ENCODE assay signal across 20 cellular contexts in genomic region chr16:23498863-23499262, GRCh38. TPM values are rescaled to one million over a fixed set of nuclear protein-coding genes. Genes with fewer than 3 reads are reported as not detected.
DNase-seq lines count a peak whose midpoint lies in the region; ATAC-seq and TF ChIP-seq lines count a peak whose summit lies in the region.
"Had no signal": no experiment of that assay in that cellular context is flagged by ENCODE, and none has a peak within 500 bp of the region (broad histone marks: within the 10 kb centered on the region; RNA-seq: fewer than 3 reads in every experiment).

No MANE protein-coding gene starts in this region.

- no peak overlapping the region for H3K9ac ChIP-seq in mammary epithelial cell (ENCODE audit: insufficient read depth, low read length)

- BruUV-seq in mammary epithelial cell (replicated peaks; lab: Mats Ljungman, UMichigan): no TSS peak

- POLR2A ChIA-PET in activated CD4-positive, alpha-beta T cell treated with anti-CD3 and anti-CD28 coated beads, Interleukin-2, amount 10 ng/mL, durations not matched to agents 7 days and 5 days (lab: Charles Lee): no interaction called here
- POLR2A ChIA-PET in CD4-positive, alpha-beta T cell (lab: Charles Lee): interaction anchor here (0.6 kb wide), 1 partner anchor 59 kb away, joined by 3 read pairs; no protein-coding TSS in a partner anchor

- ATAC-seq in central memory CD8-positive, alpha-beta T cell (replicated peaks; ENCODE audit: extremely low read depth, poor library complexity, severe bottlenecking): no peak
- no peak for ATAC-seq in CD4-positive, alpha-beta T cell (ENCODE audit: poor library complexity)
- no peak for ATAC-seq in GM21619 (IDR thresholded peaks at IDR 0.05; ENCODE audit: unreplicated experiment)
- ATAC-seq: stimulated activated naive CD8-positive, alpha-beta T cell treated with anti-CD3 and anti-CD28 coated beads, Interleukin-15, Interleukin-2, amounts not matched to agents 100 U/mL and 50 U/mL, for 24 hours had no signal

- WGBS in mammary epithelial cell (ENCODE audit: low coverage, missing lambda C conversion rate): 72% methylated on average over 2 of the region's 11 CpGs

- TF ChIP-seq CTCF in breast epithelium (IDR thresholded peaks at IDR 0.05): no peak
- no peak for TF ChIP-seq CTCF in mammary epithelial cell (conservative IDR thresholded peaks at IDR 0.05 in 1 of 2, IDR thresholded peaks at IDR 0.05 in 1 of 2; ENCODE audit: extremely low read depth in 1 of 2, insufficient read depth in 1 of 2, low read depth in 1 of 2, low read length in 2 of 2)
- no peak for TF ChIP-seq CTCF in CD4-positive, alpha-beta T cell (IDR thresholded peaks at IDR 0.05)

- H3K4me2 ChIP-seq in mammary epithelial cell (ENCODE audit: insufficient read depth, low read depth, low read length): no peak overlapping the region

- intact Hi-C loops in breast epithelium (cut with DNase I; ENCODE audit: low total_unique reads) (no loop called here), mammary epithelial cell (cut with micrococcal nuclease) (no loop called here)
- intact Hi-C loops in CD4-positive, alpha-beta T cell (cut with DNase I, micrococcal nuclease): no loop called here

- no peak overlapping the region for H2AFZ ChIP-seq in mammary epithelial cell (ENCODE audit: low read depth, low read length)

- peak overlapping the region; percentile 86 for H3K27ac ChIP-seq in breast epithelium
- H3K27ac ChIP-seq in mammary epithelial cell (ENCODE audit: insufficient read depth, low read depth, low read length): no peak overlapping the region
- no peak overlapping the region for H3K27ac ChIP-seq in CD4-positive, alpha-beta T cell (ENCODE audit: low read depth, low read length)
- H3K27ac ChIP-seq: tibial nerve had no signal

- dilution Hi-C loops in mammary epithelial cell (cut with HindIII; ENCODE audit: low sequenced_read_pairs): no loop called here

- H3K27me3 Mint-ChIP-seq in central memory CD8-positive, alpha-beta T cell: no peaks in the 10 kb centered on the region
- H3K27me3 Mint-ChIP-seq in activated CD4-positive, alpha-beta T cell treated with anti-CD3 and anti-CD28 coated beads, Interleukin-2, amount 10 ng/mL, durations not matched to agents 7 days and 5 days: no peaks in the 10 kb centered on the region
- H3K27me3 Mint-ChIP-seq in CD4-positive, alpha-beta T cell: no peaks in the 10 kb centered on the region
- H3K27me3 Mint-ChIP-seq: activated CD4-positive, alpha-beta T cell treated with anti-CD3 and anti-CD28 coated beads, Interleukin-2, amount 10 ng/mL, durations not matched to agents 24 days and 14 days; progenitor cell of endocrine pancreas had no signal

- CTCF ChIA-PET in mammary epithelial cell (lab: Charles Lee; ENCODE audit: low non-redundant PET): no interaction called here
- CTCF ChIA-PET in activated CD4-positive, alpha-beta T cell treated with anti-CD3 and anti-CD28 coated beads, Interleukin-2, amount 10 ng/mL, durations not matched to agents 7 days and 5 days (lab: Charles Lee): interaction anchor here (0.6 to 1.3 kb wide), 2 partner anchors 20 to 339 kb away, joined by 3 read pairs; no protein-coding TSS in a partner anchor
- CTCF ChIA-PET in CD4-positive, alpha-beta T cell (lab: Charles Lee): no interaction called here

- no peak for DNase-seq in breast epithelium (ENCODE audit: low spot score in 2 of 2)
- DNase-seq in mammary epithelial cell: no peak
- DNase-seq in central memory CD8-positive, alpha-beta T cell (ENCODE audit: low spot score in 2 of 2): no peak
- DNase-seq in kidney tubule cell (ENCODE audit: low spot score): peak; percentile 38
- DNase-seq in DMS53 treated with DMSO at 0.1 percent for 48 hours (lab: John Stamatoyannopoulos, UW; ENCODE audit: unreplicated experiment): no peak
- DNase-seq in activated CD4-positive, alpha-beta T cell treated with anti-CD3 and anti-CD28 coated beads, Interleukin-2, amount 10 ng/mL, durations not matched to agents 7 days and 5 days: no peak
- no peak for DNase-seq in CD4-positive, alpha-beta T cell
- DNase-seq: activated CD4-positive, alpha-beta T cell treated with anti-CD3 and anti-CD28 coated beads, Interleukin-2, amount 10 ng/mL, durations not matched to agents 24 days and 14 days; activated CD8-positive, alpha-beta memory T cell treated with anti-CD3 and anti-CD28 coated beads, Interleukin-2, amount 50 U/mL, for 4 hours; activated effector memory CD4-positive, alpha-beta T cell treated with anti-CD3 and anti-CD28 coated beads, Interleukin-2, amount 50 U/mL, for 16 hours; NCI-H1092; NCI-H187 treated with DMSO at 0.1 percent for 48 hours; NCI-H748 treated with DMSO at 0.1 percent for 48 hours; OCI-M1; SHP77 treated with DMSO at 0.1 percent for 48 hours; stimulated activated CD4-positive, alpha-beta T cell treated with anti-CD3 and anti-CD28 coated beads, Interleukin-2, amount 100 ng/mL, for 24 hours; stimulated activated naive CD8-positive, alpha-beta T cell treated with anti-CD3 and anti-CD28 coated beads, Interleukin-15, Interleukin-2, amounts not matched to agents 100 U/mL and 50 U/mL, for 24 hours had no signal

- H3K79me2 ChIP-seq in mammary epithelial cell (ENCODE audit: insufficient read depth, low read length): peaks cover 36% of the 10 kb centered on the region

- H3K9me3 ChIP-seq in breast epithelium (no peaks in the 10 kb centered on the region), mammary epithelial cell (replicated peaks; ENCODE audit: insufficient read depth, low read length) (no peaks in the 10 kb centered on the region)
- H3K9me3 ChIP-seq in CD4-positive, alpha-beta T cell (ENCODE audit: control insufficient read depth, low read length): no peaks in the 10 kb centered on the region
- H3K9me3 ChIP-seq: tibial nerve had no signal

- in situ Hi-C loops in mammary epithelial cell (cut with MboI; ENCODE audit: low sequenced_read_pairs in 2 of 2): no loop called here

- peaks cover 39% of the 10 kb centered on the region for H3K36me3 Mint-ChIP-seq in central memory CD8-positive, alpha-beta T cell (ENCODE audit: insufficient read depth)
- peaks cover 12% of the 10 kb centered on the region for H3K36me3 Mint-ChIP-seq in activated CD4-positive, alpha-beta T cell treated with anti-CD3 and anti-CD28 coated beads, Interleukin-2, amount 10 ng/mL, durations not matched to agents 7 days and 5 days (ENCODE audit: low read depth)
- H3K36me3 Mint-ChIP-seq in CD4-positive, alpha-beta T cell (ENCODE audit: low read depth): peaks cover 32% of the 10 kb centered on the region

- H4K20me1 ChIP-seq in mammary epithelial cell (ENCODE audit: insufficient read depth, low read length): no peaks in the 10 kb centered on the region

- H3K27me3 ChIP-seq in breast epithelium (no peaks in the 10 kb centered on the region), mammary epithelial cell (ENCODE audit: insufficient read depth, low read length) (no peaks in the 10 kb centered on the region)
- no peaks in the 10 kb centered on the region for H3K27me3 ChIP-seq in CD4-positive, alpha-beta T cell (ENCODE audit: control insufficient read depth, insufficient read depth, low read length)
- H3K27me3 ChIP-seq: tibial nerve had no signal

- peak overlapping the region; percentile 85 for H3K27ac Mint-ChIP-seq in central memory CD8-positive, alpha-beta T cell (ENCODE audit: low read depth)
- H3K27ac Mint-ChIP-seq in activated CD4-positive, alpha-beta T cell treated with anti-CD3 and anti-CD28 coated beads, Interleukin-2, amount 10 ng/mL, durations not matched to agents 7 days and 5 days: no peak overlapping the region
- H3K27ac Mint-ChIP-seq in CD4-positive, alpha-beta T cell: no peak overlapping the region
- H3K27ac Mint-ChIP-seq: activated CD4-positive, alpha-beta T cell treated with anti-CD3 and anti-CD28 coated beads, Interleukin-2, amount 10 ng/mL, durations not matched to agents 24 days and 14 days; progenitor cell of endocrine pancreas had no signal

- no peak overlapping the region for H3K4me3 ChIP-seq in breast epithelium
- no peak overlapping the region for H3K4me3 ChIP-seq in mammary epithelial cell (replicated peaks in 1 of 3; ENCODE audit: insufficient read depth in 1 of 3, low read depth in 2 of 3, low read length in 3 of 3)
- H3K4me3 ChIP-seq: tibial nerve had no signal

- no peaks in the 10 kb centered on the region for H3K9me3 Mint-ChIP-seq in central memory CD8-positive, alpha-beta T cell
- H3K9me3 Mint-ChIP-seq in activated CD4-positive, alpha-beta T cell treated with anti-CD3 and anti-CD28 coated beads, Interleukin-2, amount 10 ng/mL, durations not matched to agents 7 days and 5 days: no peaks in the 10 kb centered on the region
- H3K9me3 Mint-ChIP-seq in CD4-positive, alpha-beta T cell: no peaks in the 10 kb centered on the region
- H3K9me3 Mint-ChIP-seq: activated CD4-positive, alpha-beta T cell treated with anti-CD3 and anti-CD28 coated beads, Interleukin-2, amount 10 ng/mL, durations not matched to agents 24 days and 14 days had no signal

- H3K36me3 ChIP-seq in breast epithelium (no peaks in the 10 kb centered on the region), mammary epithelial cell (ENCODE audit: insufficient read depth, low read length) (peaks cover 3% of the 10 kb centered on the region)

- no peak overlapping the region for H3K4me3 Mint-ChIP-seq in central memory CD8-positive, alpha-beta T cell
- no peak overlapping the region for H3K4me3 Mint-ChIP-seq in activated CD4-positive, alpha-beta T cell treated with anti-CD3 and anti-CD28 coated beads, Interleukin-2, amount 10 ng/mL, durations not matched to agents 7 days and 5 days
- H3K4me3 Mint-ChIP-seq in CD4-positive, alpha-beta T cell: no peak overlapping the region
- H3K4me3 Mint-ChIP-seq: activated CD4-positive, alpha-beta T cell treated with anti-CD3 and anti-CD28 coated beads, Interleukin-2, amount 10 ng/mL, durations not matched to agents 24 days and 14 days had no signal

- H3K4me1 ChIP-seq in breast epithelium (peaks cover 0 to 9% of the 10 kb centered on the region in 2 donors), mammary epithelial cell (ENCODE audit: insufficient read depth, low read length) (peaks cover 38% of the 10 kb centered on the region)

- no peak for TF ChIP-seq POLR2A in breast epithelium (IDR thresholded peaks at IDR 0.05)

- H3K4me1 Mint-ChIP-seq in central memory CD8-positive, alpha-beta T cell: peaks cover 32% of the 10 kb centered on the region
- H3K4me1 Mint-ChIP-seq in activated CD4-positive, alpha-beta T cell treated with anti-CD3 and anti-CD28 coated beads, Interleukin-2, amount 10 ng/mL, durations not matched to agents 7 days and 5 days: peaks cover 56% of the 10 kb centered on the region
- H3K4me1 Mint-ChIP-seq in CD4-positive, alpha-beta T cell (ENCODE audit: low read depth): peaks cover 56% of the 10 kb centered on the region

RNA-seq across cellular contexts. Expression of gene GGA2, which starts 11.4 kb away (rescaled TPM):
- 10 to 100 TPM; 42.9 to 72.0 (median 61.9) TPM for total RNA-seq in breast epithelium
- 10 to 100 TPM; 29.2 to 33.2 TPM for total RNA-seq in mammary epithelial cell
- polyA plus RNA-seq in mammary epithelial cell: 11.5 TPM
- polyA minus RNA-seq in mammary epithelial cell: 40.6 TPM
- 100 to 1,000 TPM; 121 to 131 TPM for total RNA-seq in activated CD4-positive, alpha-beta T cell treated with anti-CD3 and anti-CD28 coated beads, Interleukin-2, amount 10 ng/mL, durations not matched to agents 7 days and 5 days
- 10 to 100 TPM; 96.5 to 96.9 TPM for total RNA-seq in CD4-positive, alpha-beta T cell

RNA-seq across cellular contexts. Expression of gene COG7, which starts 45.9 kb away (rescaled TPM):
- 10 to 100 TPM; 12.8 to 31.6 (median 29.2) TPM for total RNA-seq in breast epithelium
- total RNA-seq in mammary epithelial cell: 10 to 100 TPM; 19.2 to 20.8 TPM
- 20.1 TPM for polyA plus RNA-seq in mammary epithelial cell
- 12.4 TPM for polyA minus RNA-seq in mammary epithelial cell
- 10 to 100 TPM; 17.9 to 20.2 TPM for total RNA-seq in activated CD4-positive, alpha-beta T cell treated with anti-CD3 and anti-CD28 coated beads, Interleukin-2, amount 10 ng/mL, durations not matched to agents 7 days and 5 days
- total RNA-seq in CD4-positive, alpha-beta T cell: 10 to 100 TPM; 12.6 to 13.6 TPM

RNA-seq across cellular contexts. Expression of gene EARS2, which starts 58.3 kb away (rescaled TPM):
- total RNA-seq in breast epithelium: 10 to 100 TPM; 22.4 to 25.9 (median 25.0) TPM
- total RNA-seq in mammary epithelial cell: 10 to 100 TPM; 30.1 to 47.7 TPM
- polyA plus RNA-seq in mammary epithelial cell: 25.6 TPM
- 93.5 TPM for polyA minus RNA-seq in mammary epithelial cell
- total RNA-seq in activated CD4-positive, alpha-beta T cell treated with anti-CD3 and anti-CD28 coated beads, Interleukin-2, amount 10 ng/mL, durations not matched to agents 7 days and 5 days: 10 to 100 TPM; 18.1 to 18.5 TPM
- 1 to 10 TPM; 7.9 to 8.0 TPM for total RNA-seq in CD4-positive, alpha-beta T cell

RNA-seq across cellular contexts. Expression of gene UBFD1, which starts 58.7 kb away (rescaled TPM):
- total RNA-seq in breast epithelium (10 to 100 TPM; 59.0 to 90.6 (median 65.2) TPM), mammary epithelial cell (10 to 100 TPM; 57.3 to 79.7 TPM)
- 35.5 TPM for polyA plus RNA-seq in mammary epithelial cell
- 36.4 TPM for polyA minus RNA-seq in mammary epithelial cell
- 10 to 100 TPM; 39.1 to 39.5 TPM for total RNA-seq in activated CD4-positive, alpha-beta T cell treated with anti-CD3 and anti-CD28 coated beads, Interleukin-2, amount 10 ng/mL, durations not matched to agents 7 days and 5 days
- total RNA-seq in CD4-positive, alpha-beta T cell: 10 to 100 TPM; 53.7 to 59.5 TPM

Comparison
In these comparisons a context has a peak if more than half of its experiments do, and no peak if none do; other contexts are left out.
1. H3K27ac ChIP-seq: peak in breast epithelium (2 of 2); none in mammary epithelial cell (single experiment) and CD4-positive, alpha-beta T cell (single experiment).